20 cellular contexts compared by ENCODE assay signal in the genomic region with DNA sequence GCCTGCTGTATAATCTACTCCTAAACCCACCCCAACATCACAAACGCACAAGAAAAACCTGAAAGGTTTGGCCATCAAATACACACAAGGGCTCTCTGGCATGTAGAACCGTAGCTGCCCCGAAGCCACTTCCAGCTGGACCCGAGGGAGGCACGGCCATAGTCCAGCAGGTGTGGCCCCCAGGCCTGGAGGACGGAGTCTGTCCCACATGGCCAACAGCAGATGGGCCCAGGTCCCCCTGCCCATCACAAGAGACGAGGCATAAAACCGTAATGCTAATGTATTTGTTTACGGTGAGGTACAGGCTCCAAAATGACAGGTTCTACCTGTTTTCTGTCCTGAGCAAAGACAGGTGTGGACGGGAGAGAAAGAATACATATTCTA.
A peak's percentile ranks its signal among the peaks of the same experiment; 100 is the strongest.
DNase-seq lines count a peak whose midpoint lies in the region; ATAC-seq and TF ChIP-seq lines count a peak whose summit lies in the region.
"Had no signal": no experiment of that assay in that cellular context is flagged by ENCODE, and none has a peak within 500 bp of the region (broad histone marks: within the 10 kb centered on the region; RNA-seq: fewer than 3 reads in every experiment).

No MANE protein-coding gene starts in this region.

- H3K4me1 ChIP-seq in KMS-11 (ENCODE audit: low read depth, poor library complexity, severe bottlenecking): peaks cover 49% of the 10 kb centered on the region
- H3K4me1 ChIP-seq: foreskin keratinocyte had no signal

- H3K27me3 Mint-ChIP-seq in activated CD4-positive, alpha-beta T cell treated with anti-CD3 and anti-CD28 coated beads for 36 hours: peaks cover 14% of the 10 kb centered on the region
- H3K27me3 Mint-ChIP-seq in activated T-helper 2 cell treated with anti-CD3 and anti-CD28 coated beads, Interferon-gamma antibody, Interleukin-2, Interleukin-4, amounts not matched to agents 10 μg/mL and 5 μg/mL and 100 μg/mL, durations not matched to agents 14 hours and 24 hours and 36 hours (ENCODE audit: low read depth): no peaks in the 10 kb centered on the region
- peaks cover 11% of the 10 kb centered on the region for H3K27me3 Mint-ChIP-seq in nephron progenitor cell (ENCODE audit: low read depth, poor library complexity)

- no peak overlapping the region for H3K9ac ChIP-seq in KMS-11

- H3K27ac Mint-ChIP-seq in activated CD4-positive, alpha-beta T cell treated with anti-CD3 and anti-CD28 coated beads for 36 hours: peak overlapping the region; percentile 23
- peak overlapping the region; percentile 72 for H3K27ac Mint-ChIP-seq in activated T-helper 2 cell treated with anti-CD3 and anti-CD28 coated beads, Interferon-gamma antibody, Interleukin-2, Interleukin-4, amounts not matched to agents 10 μg/mL and 5 μg/mL and 100 μg/mL, durations not matched to agents 14 hours and 24 hours and 36 hours
- H3K27ac Mint-ChIP-seq in nephron progenitor cell: peak overlapping the region; percentile 31

- peaks cover 4% of the 10 kb centered on the region for H3K36me3 Mint-ChIP-seq in activated CD4-positive, alpha-beta T cell treated with anti-CD3 and anti-CD28 coated beads for 36 hours (ENCODE audit: low read depth)
- peaks cover 6% of the 10 kb centered on the region for H3K36me3 Mint-ChIP-seq in activated T-helper 2 cell treated with anti-CD3 and anti-CD28 coated beads, Interferon-gamma antibody, Interleukin-2, Interleukin-4, amounts not matched to agents 10 μg/mL and 5 μg/mL and 100 μg/mL, durations not matched to agents 14 hours and 24 hours and 36 hours (ENCODE audit: low read depth)
- H3K36me3 Mint-ChIP-seq in nephron progenitor cell (ENCODE audit: low read depth): no peaks in the 10 kb centered on the region

- H3K4me1 Mint-ChIP-seq in activated CD4-positive, alpha-beta T cell treated with anti-CD3 and anti-CD28 coated beads for 36 hours: peaks cover 49% of the 10 kb centered on the region
- H3K4me1 Mint-ChIP-seq in activated T-helper 2 cell treated with anti-CD3 and anti-CD28 coated beads, Interferon-gamma antibody, Interleukin-2, Interleukin-4, amounts not matched to agents 10 μg/mL and 5 μg/mL and 100 μg/mL, durations not matched to agents 14 hours and 24 hours and 36 hours (ENCODE audit: low read depth): peaks cover 57% of the 10 kb centered on the region
- H3K4me1 Mint-ChIP-seq in nephron progenitor cell: peaks cover 66% of the 10 kb centered on the region

- POLR2A ChIA-PET in activated CD4-positive, alpha-beta T cell treated with anti-CD3 and anti-CD28 coated beads for 36 hours (lab: Charles Lee): interaction anchor here (0.6 to 0.7 kb wide), 2 partner anchors 65 to 95 kb away, joined by 3 read pairs; no protein-coding TSS in a partner anchor

- no peak for DNase-seq in activated CD4-positive, alpha-beta T cell treated with anti-CD3 and anti-CD28 coated beads for 36 hours
- DNase-seq in activated CD4-positive, alpha-beta T cell treated with anti-CD3 and anti-CD28 coated beads, Interleukin-2, amount 50 U/mL, for 4 hours: no peak
- DNase-seq in activated T-helper 2 cell treated with anti-CD3 and anti-CD28 coated beads, Interferon-gamma antibody, Interleukin-2, Interleukin-4, amounts not matched to agents 10 μg/mL and 5 μg/mL and 100 μg/mL, durations not matched to agents 14 hours and 24 hours and 36 hours (ENCODE audit: low spot score): no peak
- no peak for DNase-seq in nephron progenitor cell
- no peak for DNase-seq in kidney glomerular epithelial cell (lab: John Stamatoyannopoulos, UW)
- DNase-seq in medulla oblongata (ENCODE audit: extremely low spot score): no peak
- DNase-seq: activated effector memory CD4-positive, alpha-beta T cell treated with anti-CD3 and anti-CD28 coated beads, Interleukin-2, amount 50 U/mL, for 16 hours; Caco-2; dorsolateral prefrontal cortex; foreskin keratinocyte; hypothalamus; NCI-H146; NCI-H774; OCI-M1; ovary; SJCRH30 had no signal

- H3K27ac ChIP-seq in KMS-11: peak overlapping the region; percentile 72
- H3K27ac ChIP-seq: dorsolateral prefrontal cortex, foreskin keratinocyte, ovary, SJCRH30 had no signal

- no peak for ATAC-seq in activated CD4-positive, alpha-beta T cell treated with anti-CD3 and anti-CD28 coated beads for 36 hours
- no peak for ATAC-seq in HG03439 (IDR thresholded peaks at IDR 0.05; ENCODE audit: unreplicated experiment)
- ATAC-seq: foreskin keratinocyte, right cardiac atrium had no signal

- CTCF ChIA-PET in activated CD4-positive, alpha-beta T cell treated with anti-CD3 and anti-CD28 coated beads for 36 hours (lab: Charles Lee): interaction anchor here (0.7 to 2.5 kb wide), 5 partner anchors 12 to 441 kb away, joined by 3 to 15 read pairs (median 4); no protein-coding TSS in a partner anchor

- no peaks in the 10 kb centered on the region for H3K36me3 ChIP-seq in KMS-11 (ENCODE audit: insufficient read depth)
- H3K36me3 ChIP-seq: ovary, SJCRH30, uterus had no signal

- no peak overlapping the region for H3K4me3 Mint-ChIP-seq in activated CD4-positive, alpha-beta T cell treated with anti-CD3 and anti-CD28 coated beads for 36 hours
- no peak overlapping the region for H3K4me3 Mint-ChIP-seq in activated T-helper 2 cell treated with anti-CD3 and anti-CD28 coated beads, Interferon-gamma antibody, Interleukin-2, Interleukin-4, amounts not matched to agents 10 μg/mL and 5 μg/mL and 100 μg/mL, durations not matched to agents 14 hours and 24 hours and 36 hours (ENCODE audit: low read depth)
- no peak overlapping the region for H3K4me3 Mint-ChIP-seq in nephron progenitor cell

- H4K20me1 ChIP-seq in KMS-11 (ENCODE audit: insufficient read depth): no peaks in the 10 kb centered on the region

- intact Hi-C loops in activated CD4-positive, alpha-beta T cell treated with anti-CD3 and anti-CD28 coated beads for 36 hours (cut with DNase I, micrococcal nuclease): loop anchor here (2.0 to 10.0 kb wide), 5 partner anchors 119 to 689 kb away; no protein-coding TSS in a partner anchor
- intact Hi-C loops in activated T-helper 2 cell treated with anti-CD3 and anti-CD28 coated beads, Interferon-gamma antibody, Interleukin-2, Interleukin-4, amounts not matched to agents 10 μg/mL and 5 μg/mL and 100 μg/mL, durations not matched to agents 14 hours and 24 hours and 36 hours (cut with micrococcal nuclease): loop anchor here (2.0 to 10.0 kb wide), 3 partner anchors 217 to 679 kb away; no protein-coding TSS in a partner anchor

- H3K27me3 ChIP-seq in KMS-11 (ENCODE audit: insufficient read depth, low read depth): no peaks in the 10 kb centered on the region
- H3K27me3 ChIP-seq: dorsolateral prefrontal cortex, ovary, uterus had no signal

- H3K79me2 ChIP-seq in KMS-11 (ENCODE audit: insufficient read depth, low read depth): no peaks in the 10 kb centered on the region

- H3K4me3 ChIP-seq in KMS-11 (IDR thresholded peaks at IDR 0.05; ENCODE audit: insufficient read depth, low read depth, low read length): no peak overlapping the region
- H3K4me3 ChIP-seq: dorsolateral prefrontal cortex, ovary, SJCRH30, uterus had no signal

- no peak for TF ChIP-seq CTCF in KMS-11 (conservative IDR thresholded peaks at IDR 0.05; ENCODE audit: low read depth, low read length)
- no peak for TF ChIP-seq CTCF in nephron progenitor cell (IDR thresholded peaks at IDR 0.05)

- no peaks in the 10 kb centered on the region for H3K9me3 Mint-ChIP-seq in activated CD4-positive, alpha-beta T cell treated with anti-CD3 and anti-CD28 coated beads for 36 hours (ENCODE audit: low read depth)
- peaks cover 3% of the 10 kb centered on the region for H3K9me3 Mint-ChIP-seq in activated T-helper 2 cell treated with anti-CD3 and anti-CD28 coated beads, Interferon-gamma antibody, Interleukin-2, Interleukin-4, amounts not matched to agents 10 μg/mL and 5 μg/mL and 100 μg/mL, durations not matched to agents 14 hours and 24 hours and 36 hours
- no peaks in the 10 kb centered on the region for H3K9me3 Mint-ChIP-seq in nephron progenitor cell

- H2AFZ ChIP-seq in KMS-11 (ENCODE audit: low read depth): no peak overlapping the region

- peak overlapping the region; percentile 94 for H3K4me2 ChIP-seq in KMS-11
